ENCODE assay signal across 8 cellular contexts in genomic region chr2:144515694-144516416, GRCh38. TPM values are rescaled to one million over a fixed set of nuclear protein-coding genes. Genes with fewer than 3 reads are reported as not detected.
A peak's percentile ranks its signal among the peaks of the same experiment; 100 is the strongest.
DNase-seq lines count a peak whose midpoint lies in the region; ATAC-seq and TF ChIP-seq lines count a peak whose summit lies in the region.

No MANE protein-coding gene starts in this region.

- TF ChIP-seq EP300 in esophagus muscularis mucosa (IDR thresholded peaks at IDR 0.05): no peak

- no peak for TF ChIP-seq POLR2A in esophagus muscularis mucosa (IDR thresholded peaks at IDR 0.05; ENCODE audit: low read depth)

- ATAC-seq in activated B cell treated with CpG ODN at 0.5 μM for 24 hours (ENCODE audit: low read depth) (no peak), natural killer cell (peak; percentile 11 to 40 (median 22)), HG03521 (IDR thresholded peaks at IDR 0.05; ENCODE audit: unreplicated experiment) (no peak), HG02981 (IDR thresholded peaks at IDR 0.05; ENCODE audit: unreplicated experiment) (no peak)

- no peak for DNase-seq in HFFc6
- DNase-seq in activated B cell treated with CpG ODN at 0.5 μM for 24 hours: peak; percentile 46
- DNase-seq in esophagus muscularis mucosa (ENCODE audit: extremely low spot score): no peak
- peak; percentile 66 for DNase-seq in natural killer cell
- DNase-seq in GM10248 (ENCODE audit: extremely low spot score): no peak

- H3K36me3 Mint-ChIP-seq in HFFc6 (ENCODE audit: low read depth): peaks cover 13% of the 10 kb centered on the region
- H3K36me3 Mint-ChIP-seq in activated B cell treated with CpG ODN at 0.5 μM for 24 hours (ENCODE audit: low read depth): peaks cover 51% of the 10 kb centered on the region
- peaks cover 25% of the 10 kb centered on the region for H3K36me3 Mint-ChIP-seq in natural killer cell

- H3K4me3 ChIP-seq in ACC112 (ENCODE audit: low read depth, low read length): peak overlapping the region; percentile 88
- peak overlapping the region; percentile 64 to 82 (median 69) for H3K4me3 ChIP-seq in esophagus muscularis mucosa

- H3K36me3 ChIP-seq in ACC112 (ENCODE audit: insufficient read depth, low read length) (no peaks in the 10 kb centered on the region), esophagus muscularis mucosa (no peaks in the 10 kb centered on the region)

- H3K79me2 ChIP-seq in ACC112 (ENCODE audit: control insufficient read depth, insufficient read depth, low read length, unreplicated experiment): peaks cover 90% of the 10 kb centered on the region

- CTCF ChIA-PET in activated B cell treated with CpG ODN at 0.5 μM for 24 hours (lab: Charles Lee): interaction anchor here (2.5 kb wide), 1 partner anchor 12 kb away, joined by 6 read pairs; no protein-coding TSS in a partner anchor
- CTCF ChIA-PET in GM10248 (lab: Yijun Ruan, JAX): no interaction called here

- H3K4me1 Mint-ChIP-seq in HFFc6 (ENCODE audit: low read depth) (peaks cover 51% of the 10 kb centered on the region), activated B cell treated with CpG ODN at 0.5 μM for 24 hours (peaks cover 54% of the 10 kb centered on the region), natural killer cell (peaks cover 50% of the 10 kb centered on the region in 2 donors)

- POLR2A ChIA-PET in activated B cell treated with CpG ODN at 0.5 μM for 24 hours (lab: Charles Lee) (interaction anchor here (0.5 to 1.6 kb wide), 10 partner anchors 10 to 674 kb away, joined by 3 to 5 read pairs (median 3); no protein-coding TSS in a partner anchor), GM10248 (lab: Yijun Ruan, JAX) (interaction anchor here (0.5 kb wide), 1 partner anchor 177 kb away, joined by 4 read pairs; no protein-coding TSS in a partner anchor)

- H3K27ac Mint-ChIP-seq in HFFc6: peak overlapping the region; percentile 97
- H3K27ac Mint-ChIP-seq in activated B cell treated with CpG ODN at 0.5 μM for 24 hours: peak overlapping the region; percentile 85
- no peak overlapping the region for H3K27ac Mint-ChIP-seq in natural killer cell

- H3K9me3 ChIP-seq in esophagus muscularis mucosa: no peaks in the 10 kb centered on the region

- TF ChIP-seq CTCF in HFFc6 (IDR thresholded peaks at IDR 0.05): no peak
- no peak for TF ChIP-seq CTCF in activated B cell treated with CpG ODN at 0.5 μM for 24 hours (IDR thresholded peaks at IDR 0.05)
- TF ChIP-seq CTCF in esophagus muscularis mucosa (IDR thresholded peaks at IDR 0.05): no peak
- no peak for TF ChIP-seq CTCF in natural killer cell (IDR thresholded peaks at IDR 0.05)
- TF ChIP-seq CTCF in GM10248 (IDR thresholded peaks at IDR 0.05; ENCODE audit: control extremely low read depth, extremely low read depth, low read depth, missing control alignments): no peak

- peaks cover 37% of the 10 kb centered on the region for H3K4me1 ChIP-seq in ACC112 (ENCODE audit: control insufficient read depth, insufficient read depth, low read length, unreplicated experiment)
- H3K4me1 ChIP-seq in esophagus muscularis mucosa: peaks cover 20 to 38% (median 27%) of the 10 kb centered on the region in 4 donors

- H3K9me3 Mint-ChIP-seq in HFFc6 (no peaks in the 10 kb centered on the region), activated B cell treated with CpG ODN at 0.5 μM for 24 hours (no peaks in the 10 kb centered on the region), natural killer cell (peaks cover 0 to 2% of the 10 kb centered on the region in 2 donors)

- peak overlapping the region; percentile 91 for H3K27ac ChIP-seq in ACC112 (ENCODE audit: low read depth, low read length)
- peak overlapping the region; percentile 87 to 90 (median 89) for H3K27ac ChIP-seq in esophagus muscularis mucosa (replicated peaks in 1 of 4)

- no peaks in the 10 kb centered on the region for H3K27me3 ChIP-seq in ACC112 (ENCODE audit: insufficient read depth, low read length)
- peaks cover 0 to 88% (median 24%) of the 10 kb centered on the region in 4 donors for H3K27me3 ChIP-seq in esophagus muscularis mucosa

- H3K27me3 Mint-ChIP-seq in HFFc6 (ENCODE audit: insufficient read depth) (peaks cover 3% of the 10 kb centered on the region), activated B cell treated with CpG ODN at 0.5 μM for 24 hours (no peaks in the 10 kb centered on the region), natural killer cell (ENCODE audit: low read depth in 2 of 2) (peaks cover under 1 to 5% of the 10 kb centered on the region in 2 donors)

- H3K4me3 Mint-ChIP-seq in HFFc6 (peak overlapping the region; percentile 90), activated B cell treated with CpG ODN at 0.5 μM for 24 hours (peak overlapping the region; percentile 93), natural killer cell (peak overlapping the region; percentile 95)

- 5% methylated on average over 31 of the region's 50 CpGs for WGBS in esophagus muscularis mucosa

- intact Hi-C loops in activated B cell treated with CpG ODN at 0.5 μM for 24 hours (cut with micrococcal nuclease) (loop anchor here (1.0 to 5.0 kb wide), 6 partner anchors 8 to 1177 kb away; no protein-coding TSS in a partner anchor), esophagus muscularis mucosa (cut with DNase I) (loop anchor here (10.0 kb wide), 1 partner anchor 61 kb away; no protein-coding TSS in a partner anchor), natural killer cell (cut with micrococcal nuclease) (loop anchor here (2.0 kb wide), 1 partner anchor 143 kb away; no protein-coding TSS in a partner anchor)

- H2AFZ ChIP-seq in ACC112 (ENCODE audit: low read length, unreplicated experiment): no peak overlapping the region

RNA-seq across cellular contexts. Expression of gene ZEB2, which starts 4.1 kb away (rescaled TPM):
- 10 to 100 TPM; 57.0 to 76.3 (median 62.8) TPM for total RNA-seq in HFFc6 (2021; fragmentation: NEBNext Ultra II Directional; extraction: Animal tissue kit (Norgen Biotek cat#: 25700))
- total RNA-seq in activated B cell treated with CpG ODN at 0.5 μM for 24 hours (162 and 200 TPM in 2 replicates), esophagus muscularis mucosa (10 to 100 TPM; 41.2 to 68.3 (median 55.7) TPM), natural killer cell (1,000 to 10,000 TPM in 1 of 3 donors, 100 to 1,000 TPM in 2; 718 to 1,143 (median 944) TPM)

Comparison
In these comparisons a context has a peak if more than half of its experiments do, and no peak if none do; other contexts are left out.
1. DNase-seq: peak in activated B cell treated with CpG ODN at 0.5 μM for 24 hours (single experiment) and natural killer cell (single experiment); none in HFFc6 (single experiment), esophagus muscularis mucosa (single experiment) and GM10248 (single experiment).
2. H3K27ac Mint-ChIP-seq: peak in HFFc6 (single experiment) and activated B cell treated with CpG ODN at 0.5 μM for 24 hours (single experiment); none in natural killer cell (0 of 2).
3. ATAC-seq: peak in natural killer cell (3 of 3); none in activated B cell treated with CpG ODN at 0.5 μM for 24 hours (single experiment), HG03521 (single experiment) and HG02981 (single experiment).
4. Peak in every context shown above with its lines, with median percentiles within 50 percentile points of each other: H3K4me3 Mint-ChIP-seq.